Comparison of ENCODE assay signal across 8 cellular contexts in the genomic region with DNA sequence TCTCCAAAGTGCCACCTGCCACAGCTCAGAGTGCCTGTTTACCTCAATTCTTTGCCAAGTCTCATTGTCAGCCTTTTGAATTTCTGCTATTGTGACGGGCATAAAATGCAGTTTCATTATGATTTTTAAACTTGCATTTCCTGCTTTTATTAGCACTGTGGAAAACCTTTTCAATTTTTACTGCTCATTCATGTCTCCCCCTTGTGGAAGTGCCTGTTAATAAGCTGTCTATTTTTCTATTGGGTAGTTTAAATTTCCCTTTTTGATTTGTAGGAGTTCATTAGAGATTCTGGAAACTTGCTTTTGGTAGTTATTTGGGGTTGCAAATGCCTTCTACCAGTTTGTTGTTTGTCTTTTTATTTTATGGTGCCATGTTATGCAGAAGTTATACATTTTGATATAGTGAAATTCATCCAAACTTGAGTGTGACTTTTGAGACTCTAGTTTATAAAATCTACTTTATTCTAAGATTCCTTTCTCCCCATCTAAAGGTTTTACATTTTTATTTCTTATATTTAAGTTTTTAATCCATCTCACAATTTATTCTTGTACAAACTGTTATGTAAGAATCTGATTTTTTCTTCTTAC. TPM values are rescaled to one million over a fixed set of nuclear protein-coding genes. Genes with fewer than 3 reads are reported as not detected.
DNase-seq lines count a peak whose midpoint lies in the region; ATAC-seq and TF ChIP-seq lines count a peak whose summit lies in the region.

No MANE protein-coding gene starts in this region.

- H3K27ac Mint-ChIP-seq in effector memory CD8-positive, alpha-beta T cell, result no peak overlapping the region
- no peak overlapping the region for H3K27ac Mint-ChIP-seq in neural crest cell (ENCODE audit: unreplicated experiment)

- H3K27me3 Mint-ChIP-seq in effector memory CD8-positive, alpha-beta T cell, result no peaks in the 10 kb centered on the region
- H3K27me3 Mint-ChIP-seq in neural crest cell (ENCODE audit: low read depth), result no peaks in the 10 kb centered on the region

- H3F3A ChIP-seq in MM.1S (ENCODE audit: insufficient read depth, low read length), result no peaks in the 10 kb centered on the region

- no peaks in the 10 kb centered on the region for H3K9me3 ChIP-seq in MM.1S (replicated peaks; ENCODE audit: insufficient read depth, low read length)

- H3K4me1 ChIP-seq in MM.1S (ENCODE audit: low read length), result no peaks in the 10 kb centered on the region

- H2AFZ ChIP-seq in MM.1S (ENCODE audit: low read length), result peak overlapping the region; percentile 54

- no peaks in the 10 kb centered on the region for H3K9me2 ChIP-seq in MM.1S (replicated peaks; ENCODE audit: insufficient read depth, low read length)

- TF ChIP-seq CTCF in MM.1S (IDR thresholded peaks at IDR 0.05; ENCODE audit: low read length), result peak; percentile 80
- TF ChIP-seq CTCF in neural crest cell (conservative IDR thresholded peaks at IDR 0.05), result peak; percentile 75

- H3K4me3 Mint-ChIP-seq in effector memory CD8-positive, alpha-beta T cell, result peak overlapping the region; percentile 49 to 66
- H3K4me3 Mint-ChIP-seq in neural crest cell, result no peak overlapping the region

- no peaks in the 10 kb centered on the region for H3K27me3 ChIP-seq in MM.1S (replicated peaks; ENCODE audit: insufficient read depth, low read length)

- H3K27ac ChIP-seq in MM.1S (ENCODE audit: low read length), result no peak overlapping the region

- H3K79me2 ChIP-seq in MM.1S (ENCODE audit: low read length), result no peaks in the 10 kb centered on the region

- no peaks in the 10 kb centered on the region for H3K36me3 ChIP-seq in MM.1S (replicated peaks; ENCODE audit: insufficient read depth, low read length)

- peak; percentile 25 for DNase-seq in EL
- DNase-seq in MM.1S, result peak; percentile 49
- no peak for DNase-seq in effector memory CD8-positive, alpha-beta T cell
- DNase-seq in neural crest cell (ENCODE audit: low read depth, low spot score), result no peak
- DNase-seq in activated effector memory CD4-positive, alpha-beta T cell treated with Interleukin-2 at 50 U/mL for 16 hours, result no peak
- DNase-seq in activated CD8-positive, alpha-beta memory T cell treated with anti-CD3 and anti-CD28 coated beads, Interleukin-2, amount 50 U/mL, for 48 hours, result no peak

- no peak overlapping the region for H3K9ac ChIP-seq in MM.1S (ENCODE audit: low read length)

- no peaks in the 10 kb centered on the region for H3K9me3 Mint-ChIP-seq in effector memory CD8-positive, alpha-beta T cell
- H3K9me3 Mint-ChIP-seq in neural crest cell, result peaks cover 2% of the 10 kb centered on the region

- H3K36me3 Mint-ChIP-seq in effector memory CD8-positive, alpha-beta T cell (ENCODE audit: insufficient read depth), result no peaks in the 10 kb centered on the region
- no peaks in the 10 kb centered on the region for H3K36me3 Mint-ChIP-seq in neural crest cell (ENCODE audit: low read depth)

- no peak overlapping the region for H3K4me3 ChIP-seq in MM.1S (ENCODE audit: low read length)

- ATAC-seq in effector memory CD8-positive, alpha-beta T cell (replicated peaks), result peak; percentile 19
- ATAC-seq in HG02938 (IDR thresholded peaks at IDR 0.05; ENCODE audit: unreplicated experiment) (no peak), HG03520 (IDR thresholded peaks at IDR 0.05; ENCODE audit: unreplicated experiment) (no peak)

- H4K20me1 ChIP-seq in MM.1S (ENCODE audit: insufficient read depth, low read length), result no peaks in the 10 kb centered on the region

- H3K4me2 ChIP-seq in MM.1S (ENCODE audit: low read depth, low read length), result peak overlapping the region; percentile 51; the same call in 1 of the 2 replicates

- peaks cover 0 to 3% of the 10 kb centered on the region in 2 donors for H3K4me1 Mint-ChIP-seq in effector memory CD8-positive, alpha-beta T cell (ENCODE audit: low read depth in 2 of 2)
- H3K4me1 Mint-ChIP-seq in neural crest cell, result peaks cover 9% of the 10 kb centered on the region

RNA-seq across cellular contexts. Expression of gene FRMD4B, which starts 53.9 kb away (rescaled TPM):
- total RNA-seq in neural crest cell, result 17.2 and 18.5 TPM in 2 replicates

Comparison
In these comparisons a context has a peak if more than half of its experiments do, and no peak if none do; other contexts are left out.
1. DNase-seq: peak in EL (single experiment) and MM.1S (single experiment); none in effector memory CD8-positive, alpha-beta T cell (0 of 3), neural crest cell (single experiment), activated effector memory CD4-positive, alpha-beta T cell treated with Interleukin-2 at 50 U/mL for 16 hours (single experiment) and activated CD8-positive, alpha-beta memory T cell treated with anti-CD3 and anti-CD28 coated beads, Interleukin-2, amount 50 U/mL, for 48 hours (single experiment).